ENCODE assay signal across 15 cellular contexts in genomic region chr5:90022711-90023053, GRCh38.
A peak's percentile ranks its signal among the peaks of the same experiment; 100 is the strongest.
DNase-seq lines count a peak whose midpoint lies in the region; ATAC-seq and TF ChIP-seq lines count a peak whose summit lies in the region.
"Had no signal": no experiment of that assay in that cellular context is flagged by ENCODE, and none has a peak within 500 bp of the region (broad histone marks: within the 10 kb centered on the region; RNA-seq: fewer than 3 reads in every experiment).

No MANE protein-coding gene starts in this region.

- no peak overlapping the region for H3K4me2 ChIP-seq in mammary epithelial cell (ENCODE audit: insufficient read depth, low read depth, low read length)

- peaks cover 7% of the 10 kb centered on the region for H3K4me1 Mint-ChIP-seq in MCF 10A (ENCODE audit: insufficient read depth, unreplicated experiment)
- H3K4me1 Mint-ChIP-seq: activated CD4-positive, alpha-beta T cell treated with anti-CD3 and anti-CD28 coated beads for 36 hours; brain had no signal

- H4K20me1 ChIP-seq in mammary epithelial cell (ENCODE audit: insufficient read depth, low read length) = no peaks in the 10 kb centered on the region

- CTCF ChIA-PET in MCF 10A (lab: Yijun Ruan, JAX) (no interaction called here), mammary epithelial cell (lab: Charles Lee; ENCODE audit: low non-redundant PET) (no interaction called here)

- no peak overlapping the region for H3K27ac ChIP-seq in mammary epithelial cell (ENCODE audit: insufficient read depth, low read depth, low read length)
- no peak overlapping the region for H3K27ac ChIP-seq in WERI-Rb-1
- H3K27ac ChIP-seq: tibial nerve had no signal

- H3K36me3 ChIP-seq in mammary epithelial cell (ENCODE audit: insufficient read depth, low read length) = no peaks in the 10 kb centered on the region
- no peaks in the 10 kb centered on the region for H3K36me3 ChIP-seq in WERI-Rb-1
- H3K36me3 ChIP-seq: tibial nerve had no signal

- H3K27me3 ChIP-seq in mammary epithelial cell (ENCODE audit: insufficient read depth, low read length) (no peaks in the 10 kb centered on the region), WERI-Rb-1 (ENCODE audit: insufficient read depth, low read depth, severe bottlenecking) (no peaks in the 10 kb centered on the region)
- H3K27me3 ChIP-seq: tibial nerve had no signal

- intact Hi-C loops in MCF 10A (cut with micrococcal nuclease) (no loop called here), mammary epithelial cell (cut with micrococcal nuclease) (no loop called here)

- H3K4me3 ChIP-seq in mammary epithelial cell (replicated peaks in 1 of 3; ENCODE audit: insufficient read depth in 1 of 3, low read depth in 2 of 3, low read length in 3 of 3) (no peak overlapping the region), choroid plexus epithelial cell (ENCODE audit: low read depth, low read length) (no peak overlapping the region), WERI-Rb-1 (ENCODE audit: low read depth, low read length) (no peak overlapping the region)
- H3K4me3 ChIP-seq: lung, tibial nerve had no signal

- BruUV-seq in MCF 10A (replicated peaks; lab: Mats Ljungman, UMichigan) (no TSS peak), mammary epithelial cell (replicated peaks; lab: Mats Ljungman, UMichigan) (no TSS peak)

- H3K4me3 Mint-ChIP-seq in MCF 10A (ENCODE audit: unreplicated experiment) = no peak overlapping the region
- H3K4me3 Mint-ChIP-seq: activated CD4-positive, alpha-beta T cell treated with anti-CD3 and anti-CD28 coated beads for 36 hours; activated T-helper 1 cell treated with anti-CD3 and anti-CD28 coated beads, Interleukin-12 subunit alpha, Interleukin-12 subunit beta, Interleukin-2, Interleukin-4 antibody, amounts not matched to agents 30 ng/mL and 10 ng/mL and 1 ng/mL, durations not matched to agents 14 hours and 24 hours and 36 hours; brain had no signal

- no peaks in the 10 kb centered on the region for H3K27me3 Mint-ChIP-seq in MCF 10A (ENCODE audit: insufficient read depth, unreplicated experiment)
- H3K27me3 Mint-ChIP-seq: activated CD4-positive, alpha-beta T cell treated with anti-CD3 and anti-CD28 coated beads for 36 hours had no signal

- dilution Hi-C loops in mammary epithelial cell (cut with HindIII; ENCODE audit: low sequenced_read_pairs) = no loop called here

- no peak for TF ChIP-seq CTCF in MCF 10A (IDR thresholded peaks at IDR 0.05; ENCODE audit: unreplicated experiment)
- TF ChIP-seq CTCF in mammary epithelial cell (conservative IDR thresholded peaks at IDR 0.05 in 1 of 2, IDR thresholded peaks at IDR 0.05 in 1 of 2; ENCODE audit: extremely low read depth in 1 of 2, insufficient read depth in 1 of 2, low read depth in 1 of 2, low read length in 2 of 2) = no peak
- no peak for TF ChIP-seq CTCF in choroid plexus epithelial cell (conservative IDR thresholded peaks at IDR 0.05; ENCODE audit: low read depth, low read length)
- TF ChIP-seq CTCF in WERI-Rb-1 (IDR thresholded peaks at IDR 0.05; ENCODE audit: low read depth, low read length) = no peak

- no peaks in the 10 kb centered on the region for H3K36me3 Mint-ChIP-seq in MCF 10A (ENCODE audit: insufficient read depth, unreplicated experiment)
- H3K36me3 Mint-ChIP-seq in activated naive CD4-positive, alpha-beta T cell treated with anti-CD3 and anti-CD28 coated beads, Interleukin-2, amount 50 U/mL, for 72 hours = no peaks in the 10 kb centered on the region
- H3K36me3 Mint-ChIP-seq: brain had no signal

- POLR2A ChIA-PET in MCF 10A (lab: Yijun Ruan, JAX) = no interaction called here

- H3K4me1 ChIP-seq in mammary epithelial cell (ENCODE audit: insufficient read depth, low read length) = no peaks in the 10 kb centered on the region

- DNase-seq in MCF 10A (ENCODE audit: unreplicated experiment) (no peak), mammary epithelial cell (no peak), choroid plexus epithelial cell (ENCODE audit: low read depth) (peak; percentile 61), WERI-Rb-1 (no peak)
- no peak for DNase-seq in activated naive CD4-positive, alpha-beta T cell treated with anti-CD3 and anti-CD28 coated beads, Interleukin-2, amount 50 U/mL, for 72 hours (ENCODE audit: low spot score in 2 of 2)
- DNase-seq: ACHN; activated CD4-positive, alpha-beta T cell treated with anti-CD3 and anti-CD28 coated beads for 36 hours; Caco-2 had no signal

- H3K27ac Mint-ChIP-seq in MCF 10A (ENCODE audit: low read depth, unreplicated experiment) = peak overlapping the region; percentile 47
- no peak overlapping the region for H3K27ac Mint-ChIP-seq in activated naive CD4-positive, alpha-beta T cell treated with anti-CD3 and anti-CD28 coated beads, Interleukin-2, amount 50 U/mL, for 72 hours
- H3K27ac Mint-ChIP-seq: activated CD4-positive, alpha-beta T cell treated with anti-CD3 and anti-CD28 coated beads for 36 hours; activated T-helper 1 cell treated with anti-CD3 and anti-CD28 coated beads, Interleukin-12 subunit alpha, Interleukin-12 subunit beta, Interleukin-2, Interleukin-4 antibody, amounts not matched to agents 30 ng/mL and 10 ng/mL and 1 ng/mL, durations not matched to agents 14 hours and 24 hours and 36 hours; brain had no signal

- in situ Hi-C loops in mammary epithelial cell (cut with MboI; ENCODE audit: low sequenced_read_pairs in 2 of 2) = no loop called here

- H3K9me3 ChIP-seq in mammary epithelial cell (replicated peaks; ENCODE audit: insufficient read depth, low read length) (no peaks in the 10 kb centered on the region), WERI-Rb-1 (ENCODE audit: severe bottlenecking) (no peaks in the 10 kb centered on the region)
- H3K9me3 ChIP-seq: Caco-2 had no signal

- ATAC-seq in HG03457 (IDR thresholded peaks at IDR 0.05; ENCODE audit: unreplicated experiment) (peak; percentile 38), GM18520 (IDR thresholded peaks at IDR 0.05; ENCODE audit: unreplicated experiment) (no peak), GM21447 (IDR thresholded peaks at IDR 0.05; ENCODE audit: unreplicated experiment) (no peak)
- no peak for ATAC-seq in activated naive CD4-positive, alpha-beta T cell treated with anti-CD3 and anti-CD28 coated beads, Interleukin-2, amount 50 U/mL, for 72 hours
- ATAC-seq: activated CD4-positive, alpha-beta T cell treated with anti-CD3 and anti-CD28 coated beads for 36 hours had no signal

- H2AFZ ChIP-seq in mammary epithelial cell (ENCODE audit: low read depth, low read length) = no peak overlapping the region

- no peaks in the 10 kb centered on the region for H3K79me2 ChIP-seq in mammary epithelial cell (ENCODE audit: insufficient read depth, low read length)

- H3K9me3 Mint-ChIP-seq in MCF 10A (ENCODE audit: unreplicated experiment) = no peaks in the 10 kb centered on the region
- peaks cover 0 to 11% of the 10 kb centered on the region in 2 donors for H3K9me3 Mint-ChIP-seq in activated naive CD4-positive, alpha-beta T cell treated with anti-CD3 and anti-CD28 coated beads, Interleukin-2, amount 50 U/mL, for 72 hours
- H3K9me3 Mint-ChIP-seq: activated T-helper 1 cell treated with anti-CD3 and anti-CD28 coated beads, Interleukin-12 subunit alpha, Interleukin-12 subunit beta, Interleukin-2, Interleukin-4 antibody, amounts not matched to agents 30 ng/mL and 10 ng/mL and 1 ng/mL, durations not matched to agents 14 hours and 24 hours and 36 hours had no signal

- no peak overlapping the region for H3K9ac ChIP-seq in mammary epithelial cell (ENCODE audit: insufficient read depth, low read length)
